10 cellular contexts compared by ENCODE assay signal in genomic region chr15:101152914-101153313, GRCh38.
DNase-seq lines count a peak whose midpoint lies in the region; ATAC-seq and TF ChIP-seq lines count a peak whose summit lies in the region.
"Had no signal": no experiment of that assay in that cellular context is flagged by ENCODE, and none has a peak within 500 bp of the region (broad histone marks: within the 10 kb centered on the region; RNA-seq: fewer than 3 reads in every experiment).

No MANE protein-coding gene starts in this region.

- peaks cover 10% of the 10 kb centered on the region for H3K4me1 Mint-ChIP-seq in activated T-helper 17 cell treated with anti-CD3 and anti-CD28 coated beads, Interleukin-2, amount 50 U/mL, for 72 hours
- H3K4me1 Mint-ChIP-seq in nephron, result peaks cover 6% of the 10 kb centered on the region

- DNase-seq in HEK293T (ENCODE audit: extremely low spot score) (peak; percentile 71), NOMO-1 treated with DMSO at 0.1 percent for 48 hours (lab: John Stamatoyannopoulos, UW; ENCODE audit: unreplicated experiment) (no peak), NCI-H2029 treated with DMSO at 0.1 percent for 48 hours (lab: John Stamatoyannopoulos, UW) (no peak)
- DNase-seq: NK-92 treated with Interleukin-12 subunit alpha and Interleukin-12 subunit beta, amount 100 ng/mL, for 24 hours had no signal

- no peaks in the 10 kb centered on the region for H3K36me3 Mint-ChIP-seq in activated T-helper 17 cell treated with anti-CD3 and anti-CD28 coated beads, Interleukin-2, amount 50 U/mL, for 72 hours (ENCODE audit: low read depth)
- H3K36me3 Mint-ChIP-seq in nephron (ENCODE audit: low read depth), result no peaks in the 10 kb centered on the region
- H3K36me3 Mint-ChIP-seq: stimulated activated memory B cell treated with anti-CD40 and anti-IgM and Interleukin-4, amounts not matched to agents 10 μg/mL and 1 μg/mL and 100 μg/mL, for 72 hours had no signal

- H3F3A ChIP-seq in DOHH2 (ENCODE audit: control insufficient read depth, insufficient read depth), result peaks cover 6% of the 10 kb centered on the region

- ATAC-seq in activated T-helper 17 cell treated with anti-CD3 and anti-CD28 coated beads, Interleukin-2, amount 50 U/mL, for 72 hours (replicated peaks), result peak; percentile 34
- no peak for ATAC-seq in GM21576 (IDR thresholded peaks at IDR 0.05; ENCODE audit: unreplicated experiment)
- ATAC-seq in HG02759 (IDR thresholded peaks at IDR 0.05; ENCODE audit: unreplicated experiment), result no peak
- ATAC-seq: stimulated activated memory B cell treated with anti-CD40 and anti-IgM and Interleukin-4, amounts not matched to agents 10 μg/mL and 1 μg/mL and 100 μg/mL, for 72 hours had no signal

- no peaks in the 10 kb centered on the region for H3K9me3 Mint-ChIP-seq in activated T-helper 17 cell treated with anti-CD3 and anti-CD28 coated beads, Interleukin-2, amount 50 U/mL, for 72 hours
- peaks cover 4% of the 10 kb centered on the region for H3K9me3 Mint-ChIP-seq in nephron
- H3K9me3 Mint-ChIP-seq: stimulated activated memory B cell treated with anti-CD40 and anti-IgM and Interleukin-4, amounts not matched to agents 10 μg/mL and 1 μg/mL and 100 μg/mL, for 72 hours had no signal

- H3K4me1 ChIP-seq in DOHH2 (ENCODE audit: control insufficient read depth, low read length), result peaks cover 55% of the 10 kb centered on the region

- no peaks in the 10 kb centered on the region for H3K9me2 ChIP-seq in DOHH2 (replicated peaks; ENCODE audit: control insufficient read depth, low read length)

- H3K27me3 Mint-ChIP-seq in activated T-helper 17 cell treated with anti-CD3 and anti-CD28 coated beads, Interleukin-2, amount 50 U/mL, for 72 hours, result no peaks in the 10 kb centered on the region
- peaks cover 6% of the 10 kb centered on the region for H3K27me3 Mint-ChIP-seq in nephron (ENCODE audit: low read depth)

- no peak overlapping the region for H3K27ac Mint-ChIP-seq in activated T-helper 17 cell treated with anti-CD3 and anti-CD28 coated beads, Interleukin-2, amount 50 U/mL, for 72 hours
- H3K27ac Mint-ChIP-seq in nephron, result no peak overlapping the region
- H3K27ac Mint-ChIP-seq: stimulated activated memory B cell treated with anti-CD40 and anti-IgM and Interleukin-4, amounts not matched to agents 10 μg/mL and 1 μg/mL and 100 μg/mL, for 72 hours had no signal

- H3K4me3 Mint-ChIP-seq in activated T-helper 17 cell treated with anti-CD3 and anti-CD28 coated beads, Interleukin-2, amount 50 U/mL, for 72 hours, result no peak overlapping the region
- no peak overlapping the region for H3K4me3 Mint-ChIP-seq in nephron
- H3K4me3 Mint-ChIP-seq: stimulated activated memory B cell treated with anti-CD40 and anti-IgM and Interleukin-4, amounts not matched to agents 10 μg/mL and 1 μg/mL and 100 μg/mL, for 72 hours had no signal

- no peaks in the 10 kb centered on the region for H3K9me3 ChIP-seq in DOHH2 (ENCODE audit: control insufficient read depth, insufficient read depth, low read length)

- no peak overlapping the region for H3K27ac ChIP-seq in DOHH2 (ENCODE audit: low read depth, low read length)

- H3K79me2 ChIP-seq in DOHH2 (ENCODE audit: control insufficient read depth, low read length), result no peaks in the 10 kb centered on the region

- no peak overlapping the region for H3K4me2 ChIP-seq in DOHH2 (ENCODE audit: low read length)

- H3K4me3 ChIP-seq in DOHH2 (ENCODE audit: low read length), result no peak overlapping the region

- H4K20me1 ChIP-seq in DOHH2 (ENCODE audit: control insufficient read depth, insufficient read depth, low read depth, low read length), result peaks cover 3% of the 10 kb centered on the region; the same call in 1 of the 2 replicates

- peaks cover 10% of the 10 kb centered on the region for H3K27me3 ChIP-seq in DOHH2 (ENCODE audit: control insufficient read depth, low read length)

- TF ChIP-seq CTCF in DOHH2 (IDR thresholded peaks at IDR 0.05; ENCODE audit: low read depth, low read length, poor library complexity, severe bottlenecking) (peak; percentile 70), nephron (IDR thresholded peaks at IDR 0.05; ENCODE audit: unreplicated experiment in 3 of 3) (peak in 2 of 3 experiments; percentile 14 to 37)

- H3K36me3 ChIP-seq in DOHH2 (ENCODE audit: control insufficient read depth, low read length), result no peaks in the 10 kb centered on the region

- POLR2A ChIA-PET in HEK293T (lab: Yijun Ruan, JAX), result no interaction called here

- CTCF ChIA-PET in HEK293T (lab: Yijun Ruan, JAX), result interaction anchor here (0.7 to 1.6 kb wide), 5 partner anchors 11 to 1487 kb away, joined by 3 to 6 read pairs (median 4); no protein-coding TSS in a partner anchor

TF ChIP-seq in HEK293T, 16 proteins besides CTCF, POLR2A, EP300 and RAD21:
- TF ChIP-seq FOXA1 (IDR thresholded peaks at IDR 0.05), result no peak
- TF ChIP-seq TARDBP (IDR thresholded peaks at IDR 0.05), result no peak
TF ChIP-seq in HEK293T: peak in this region for 0.
